Comparison of ENCODE assay signal across 8 cellular contexts in genomic region chr1:16514107-16515055, GRCh38. TPM values are rescaled to one million over a fixed set of nuclear protein-coding genes. Genes with fewer than 3 reads are reported as not detected.
A peak's percentile ranks its signal among the peaks of the same experiment; 100 is the strongest.
DNase-seq lines count a peak whose midpoint lies in the region; ATAC-seq and TF ChIP-seq lines count a peak whose summit lies in the region.
"Not testable (repeated sequence)": the region's sequence is repeated elsewhere in the genome, so short reads cannot be mapped to it uniquely, and the experiment has no call there.

Gene RNU1-1, minus strand, starts transcription at chr1:16514285.

- peak; percentile 89 for ATAC-seq in sciatic nerve

- TF ChIP-seq CTCF in thyroid gland (IDR thresholded peaks at IDR 0.05) = not testable (repeated sequence)

- H3K4me1 ChIP-seq in ectodermal cell (ENCODE audit: control insufficient read depth, insufficient read depth, low read length); thyroid gland: not testable (repeated sequence)

- H3K27me3 ChIP-seq in ectodermal cell (ENCODE audit: control insufficient read depth, insufficient read depth, low read length, poor library complexity, severe bottlenecking); thyroid gland: not testable (repeated sequence)

- peak within 1 kb of the TSS; percentile 97 for H3K27ac ChIP-seq in ectodermal cell (ENCODE audit: insufficient read depth, low read depth, low read length, poor library complexity, severe bottlenecking)
- H3K27ac ChIP-seq in thyroid gland = peak within 1 kb of the TSS; percentile 63 to 86 (median 71)

- WGBS in ectodermal cell, 2 experiments = 8% methylated on average over 28 to 29 of the region's 40 CpGs
- WGBS in thyroid gland, 2 donors = 3% methylated on average over 23 to 35 of the region's 40 CpGs

- intact Hi-C loops in sciatic nerve (cut with DNase I) = loop anchor here (10.0 kb wide), 1 partner anchor 900 kb away; the partner anchor contains the start of gene DDI2
- intact Hi-C loops in thyroid gland (cut with DNase I) = not testable (repeated sequence)

- peak; percentile 77 for DNase-seq in GDM1 (lab: John Stamatoyannopoulos, UW)
- DNase-seq in NCI-H1092 treated with DMSO at 0.1 percent for 48 hours (lab: John Stamatoyannopoulos, UW) = peak; percentile 94
- peak; percentile 36 for DNase-seq in SIG-M5 (lab: John Stamatoyannopoulos, UW)
- peak; percentile 56 for DNase-seq in activated T-cell treated with anti-CD3 and anti-CD28 coated beads for 4 hours
- DNase-seq in kidney tubule cell (ENCODE audit: low spot score) = peak; percentile 76
- DNase-seq in sciatic nerve (ENCODE audit: low spot score) = peak; percentile 75
- peak; percentile 65 to 81 for DNase-seq in thyroid gland

- H3K4me3 ChIP-seq in ectodermal cell (ENCODE audit: insufficient read depth, low read depth, low read length) (peak within 1 kb of the TSS; percentile 13), thyroid gland (replicated peaks in 1 of 3) (peak within 1 kb of the TSS in 1 of 3 donors; percentile 31)

- peak; percentile 18 to 47 for TF ChIP-seq POLR2A in thyroid gland (IDR thresholded peaks at IDR 0.05)

- H3K36me3 ChIP-seq in ectodermal cell (ENCODE audit: control insufficient read depth, insufficient read depth, low read length); thyroid gland: not testable (repeated sequence)

- H3K9me3 ChIP-seq in ectodermal cell (ENCODE audit: control insufficient read depth, low read length); thyroid gland: not testable (repeated sequence)

RNA-seq across cellular contexts. Expression of gene RNU1-1, which starts in this region (rescaled TPM):
- polyA plus RNA-seq in ectodermal cell (2013, experiment 1 of 4) = 2,448 TPM
- 3,281 TPM for polyA plus RNA-seq in ectodermal cell (2013, experiment 2 of 4)
- polyA plus RNA-seq in ectodermal cell (2013, experiment 3 of 4) = 16,052 TPM
- polyA plus RNA-seq in ectodermal cell (2013, experiment 4 of 4) = 9,026 TPM
- total RNA-seq in sciatic nerve (13,769 TPM), thyroid gland (under 1 TPM; under 0.01 TPM)

Comparison
In these comparisons a context has a peak if more than half of its experiments do, and no peak if none do; other contexts are left out.
1. RNA of gene RNU1-1 (total RNA-seq): 13,769 TPM in sciatic nerve (single experiment); under 0.01 TPM in thyroid gland; every median in the first group is over 1,000 times any median in the second.
2. Peak in DNase-seq and H3K27ac ChIP-seq in thyroid gland; RNA of the gene not detected or under 1 TPM.
3. DNase-seq: peak in every context shown above with its lines; median percentile 94 in NCI-H1092 treated with DMSO at 0.1 percent for 48 hours; 77 in GDM1; 76 in kidney tubule cell; 75 in sciatic nerve; 73 in thyroid gland; 56 in activated T-cell treated with anti-CD3 and anti-CD28 coated beads for 4 hours; 36 in SIG-M5.